ENCODE assay signal across 8 cellular contexts in the genomic region with DNA sequence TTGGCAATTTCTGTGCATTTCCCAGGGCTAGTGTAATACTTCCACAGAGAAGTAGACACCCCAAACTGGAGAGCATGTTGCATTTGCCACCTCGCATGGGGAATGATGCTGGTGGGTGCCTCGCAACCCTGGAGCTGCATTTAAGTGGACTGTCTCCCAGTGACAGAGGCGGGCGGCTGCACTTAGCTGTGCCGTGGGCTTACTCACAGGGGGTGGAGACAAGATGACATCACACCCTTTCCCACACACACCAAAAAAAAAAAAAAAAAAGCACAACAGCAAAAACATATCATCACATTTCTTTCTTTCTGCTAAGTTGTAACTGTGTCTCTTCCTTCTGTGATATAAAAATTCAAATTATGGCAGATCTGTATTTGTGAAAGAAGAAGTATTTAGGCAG. TPM values are rescaled to one million over a fixed set of nuclear protein-coding genes. Genes with fewer than 3 reads are reported as not detected.
DNase-seq lines count a peak whose midpoint lies in the region; ATAC-seq and TF ChIP-seq lines count a peak whose summit lies in the region.

A gene with protein sequence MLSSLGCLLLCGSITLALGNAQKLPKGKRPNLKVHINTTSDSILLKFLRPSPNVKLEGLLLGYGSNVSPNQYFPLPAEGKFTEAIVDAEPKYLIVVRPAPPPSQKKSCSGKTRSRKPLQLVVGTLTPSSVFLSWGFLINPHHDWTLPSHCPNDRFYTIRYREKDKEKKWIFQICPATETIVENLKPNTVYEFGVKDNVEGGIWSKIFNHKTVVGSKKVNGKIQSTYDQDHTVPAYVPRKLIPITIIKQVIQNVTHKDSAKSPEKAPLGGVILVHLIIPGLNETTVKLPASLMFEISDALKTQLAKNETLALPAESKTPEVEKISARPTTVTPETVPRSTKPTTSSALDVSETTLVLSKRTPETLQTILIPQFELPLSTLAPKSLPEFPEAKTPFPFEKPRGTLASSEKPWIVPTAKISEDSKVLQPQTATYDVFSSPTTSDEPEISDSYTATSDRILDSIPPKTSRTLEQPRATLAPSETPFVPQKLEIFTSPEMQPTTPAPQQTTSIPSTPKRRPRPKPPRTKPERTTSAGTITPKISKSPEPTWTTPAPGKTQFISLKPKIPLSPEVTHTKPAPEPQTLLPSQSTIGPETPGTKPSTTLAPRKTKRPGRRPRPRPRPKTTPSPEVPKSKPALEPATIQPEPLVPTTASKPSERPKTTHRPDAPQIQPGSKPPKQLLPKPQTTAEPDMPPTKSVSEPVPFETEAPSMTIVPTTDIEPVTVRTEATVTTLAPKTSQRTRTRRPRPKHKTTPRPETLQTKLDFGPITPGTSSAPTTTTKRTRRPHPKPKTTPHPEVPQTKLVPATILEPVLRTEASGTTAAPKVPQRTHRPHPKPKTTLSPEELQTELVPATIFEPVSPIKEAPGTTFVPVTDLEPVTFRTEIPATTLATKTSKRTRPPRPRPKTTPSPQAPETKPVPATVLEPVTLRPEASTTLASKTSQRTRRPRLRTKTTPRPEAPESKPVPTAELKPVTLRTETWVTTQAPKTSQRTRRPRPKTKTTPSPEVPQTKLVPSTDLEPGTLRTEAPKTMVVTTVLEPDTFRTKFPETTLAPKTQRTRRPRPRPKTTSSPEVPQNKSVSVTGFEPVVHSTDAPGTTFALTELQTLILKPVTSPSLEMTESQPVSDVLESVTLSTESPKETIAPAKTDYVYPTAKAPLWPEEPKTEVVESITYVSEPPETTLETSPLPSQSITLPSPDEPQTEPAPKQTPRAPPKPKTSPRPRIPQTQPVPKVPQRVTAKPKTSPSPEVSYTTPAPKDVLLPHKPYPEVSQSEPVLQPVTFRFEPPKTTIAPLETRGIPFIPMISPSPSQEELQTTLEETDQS (N-terminal part only) (minus strand): TSS at position 113 of the 400 bp plus-strand sequence. CDS start 37 bp downstream, at position 76.

- peak; percentile 13 for DNase-seq in GM12865 (ENCODE audit: low read depth)
- peak; percentile 6 for DNase-seq in SK-N-DZ (ENCODE audit: low spot score)
- DNase-seq in fibroblast of pulmonary artery (ENCODE audit: low read depth) = peak; percentile 86
- DNase-seq in non-pigmented ciliary epithelial cell (ENCODE audit: low read depth) = peak; percentile 67
- no peak for DNase-seq in GM19238 (ENCODE audit: insufficient read length, low spot score)
- no peak for DNase-seq in SKM-1 treated with dmso at 0.1 percent for 144 hours (lab: John Stamatoyannopoulos, UW; ENCODE audit: unreplicated experiment)

- no peak within 1 kb of the TSS for H3K4me3 ChIP-seq in GM12865 (ENCODE audit: low read depth, low read length)
- H3K4me3 ChIP-seq in fibroblast of pulmonary artery (replicated peaks; ENCODE audit: low read depth, low read length) = peak within 1 kb of the TSS; percentile 51

- ATAC-seq in HG02623 (IDR thresholded peaks at IDR 0.05; ENCODE audit: unreplicated experiment) (no peak), GM21723 (IDR thresholded peaks at IDR 0.05; ENCODE audit: unreplicated experiment) (no peak)

- no peak for TF ChIP-seq CTCF in GM12865 (IDR thresholded peaks at IDR 0.05; ENCODE audit: insufficient read depth, low read depth, low read length, missing control alignments)
- no peak for TF ChIP-seq CTCF in fibroblast of pulmonary artery (IDR thresholded peaks at IDR 0.05; ENCODE audit: low read length, missing control alignments)

RNA-seq across cellular contexts. Expression of the gene that starts here (rescaled TPM):
- not detected in 2 replicates for polyA plus RNA-seq in SK-N-DZ (2014; cell fraction: cytosol; rRNA removed)
- not detected in 2 replicates for polyA plus RNA-seq in SK-N-DZ (2014; cell fraction: nucleus; rRNA removed)

Comparison
In these comparisons a context has a peak if more than half of its experiments do, and no peak if none do; other contexts are left out.
1. DNase-seq: peak in GM12865 (single experiment), SK-N-DZ (single experiment), fibroblast of pulmonary artery (single experiment) and non-pigmented ciliary epithelial cell (single experiment); none in GM19238 (single experiment) and SKM-1 treated with dmso at 0.1 percent for 144 hours (single experiment).